ENCODE assay signal across 13 cellular contexts in the genomic region with DNA sequence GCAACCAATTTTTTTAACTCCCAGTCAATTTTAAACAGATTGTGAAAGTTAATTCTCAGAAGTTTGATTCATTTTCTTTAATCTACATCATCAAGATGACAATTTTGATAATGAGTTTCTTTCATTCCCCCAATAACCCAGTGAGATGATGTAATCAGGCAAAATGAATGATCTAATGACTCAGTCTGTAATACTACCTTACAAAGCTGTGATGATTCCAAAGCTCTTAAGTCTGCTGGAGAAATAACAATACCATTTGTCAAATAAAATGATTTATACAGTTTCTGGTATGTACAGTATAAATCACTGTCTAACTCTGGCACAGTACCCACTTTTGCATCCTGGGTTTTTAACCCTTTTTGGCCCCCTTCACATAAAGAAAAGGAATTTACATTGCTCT. TPM values are rescaled to one million over a fixed set of nuclear protein-coding genes. Genes with fewer than 3 reads are reported as not detected.
A peak's percentile ranks its signal among the peaks of the same experiment; 100 is the strongest.
DNase-seq lines count a peak whose midpoint lies in the region; ATAC-seq and TF ChIP-seq lines count a peak whose summit lies in the region.
"Had no signal": no experiment of that assay in that cellular context is flagged by ENCODE, and none has a peak within 500 bp of the region (broad histone marks: within the 10 kb centered on the region; RNA-seq: fewer than 3 reads in every experiment).

No MANE protein-coding gene starts in this region.

- peaks cover 3% of the 10 kb centered on the region for H3K9me3 Mint-ChIP-seq in activated naive CD4-positive, alpha-beta T cell treated with anti-CD3 and anti-CD28 coated beads for 36 hours
- peaks cover 3% of the 10 kb centered on the region for H3K9me3 Mint-ChIP-seq in activated naive CD4-positive, alpha-beta T cell treated with anti-CD3 and anti-CD28 coated beads, Interleukin-2, amount 10 ng/mL, durations not matched to agents 7 days and 5 days
- peaks cover 9% of the 10 kb centered on the region for H3K9me3 Mint-ChIP-seq in type B pancreatic cell
- peaks cover 2 to 6% (median 4%) of the 10 kb centered on the region in 3 donors for H3K9me3 Mint-ChIP-seq in T-cell
- H3K9me3 Mint-ChIP-seq: dendritic cell treated with granulocyte-macrophage colony-stimulating factor and Interleukin-4, amounts not matched to agents 40 ng/mL and 50 ng/mL, for 4 days had no signal

- CTCF ChIA-PET in activated naive CD4-positive, alpha-beta T cell treated with anti-CD3 and anti-CD28 coated beads for 36 hours (lab: Charles Lee): interaction anchor here (0.5 to 2.1 kb wide), 3 partner anchors 9 to 93 kb away, joined by 4 to 8 read pairs (median 6); no protein-coding TSS in a partner anchor
- CTCF ChIA-PET in activated naive CD4-positive, alpha-beta T cell treated with anti-CD3 and anti-CD28 coated beads, Interleukin-2, amount 10 ng/mL, durations not matched to agents 7 days and 5 days (lab: Charles Lee): no interaction called here
- CTCF ChIA-PET in PC-3 (lab: Charles Lee) (no interaction called here), T-cell (lab: Charles Lee) (no interaction called here)

- no peak overlapping the region for H3K9ac ChIP-seq in PC-3 (ENCODE audit: low read length)

- H3K27me3 Mint-ChIP-seq in activated naive CD4-positive, alpha-beta T cell treated with anti-CD3 and anti-CD28 coated beads for 36 hours (ENCODE audit: low read depth): no peaks in the 10 kb centered on the region
- H3K27me3 Mint-ChIP-seq in activated naive CD4-positive, alpha-beta T cell treated with anti-CD3 and anti-CD28 coated beads, Interleukin-2, amount 10 ng/mL, durations not matched to agents 7 days and 5 days: peaks cover 25% of the 10 kb centered on the region
- peaks cover 7% of the 10 kb centered on the region for H3K27me3 Mint-ChIP-seq in type B pancreatic cell
- H3K27me3 Mint-ChIP-seq in T-cell: peaks cover 0 to 6% of the 10 kb centered on the region in 2 donors

- DNase-seq in activated naive CD4-positive, alpha-beta T cell treated with anti-CD3 and anti-CD28 coated beads for 36 hours: no peak
- no peak for DNase-seq in activated naive CD4-positive, alpha-beta T cell treated with anti-CD3 and anti-CD28 coated beads, Interleukin-2, amount 10 ng/mL, durations not matched to agents 7 days and 5 days
- DNase-seq in PC-3 (peak; percentile 87), epithelial cell of esophagus (ENCODE audit: low read depth) (peak; percentile 87), type B pancreatic cell (ENCODE audit: extremely low spot score, unreplicated experiment) (no peak), SK-N-DZ (ENCODE audit: low spot score) (no peak), T-cell (no peak)
- DNase-seq: activated CD8-positive, alpha-beta memory T cell treated with anti-CD3 and anti-CD28 coated beads, Interleukin-2, amount 50 U/mL, for 48 hours; NCI-H1694 treated with DMSO at 0.1 percent for 48 hours; ovary had no signal

- H3K27ac Mint-ChIP-seq in activated naive CD4-positive, alpha-beta T cell treated with anti-CD3 and anti-CD28 coated beads for 36 hours: peak overlapping the region; percentile 43
- H3K27ac Mint-ChIP-seq in activated naive CD4-positive, alpha-beta T cell treated with anti-CD3 and anti-CD28 coated beads, Interleukin-2, amount 10 ng/mL, durations not matched to agents 7 days and 5 days: no peak overlapping the region
- H3K27ac Mint-ChIP-seq in type B pancreatic cell (peak overlapping the region; percentile 85), T-cell (peak overlapping the region in 1 of 2 donors; percentile 34)
- H3K27ac Mint-ChIP-seq: dendritic cell treated with granulocyte-macrophage colony-stimulating factor and Interleukin-4, amounts not matched to agents 40 ng/mL and 50 ng/mL, for 4 days; T-helper 1 cell treated with Interleukin-12 subunit alpha and Interleukin-12 subunit beta and Interleukin-4 antibody, amounts not matched to agents 30 μg/mL and 1 μg/mL, for 36 hours had no signal

- H3K4me3 ChIP-seq in PC-3 (ENCODE audit: low read length) (no peak overlapping the region), epithelial cell of esophagus (ENCODE audit: low read length) (no peak overlapping the region)
- H3K4me3 ChIP-seq: ovary had no signal

- H3K4me1 ChIP-seq in PC-3 (ENCODE audit: insufficient read depth, low read length): peaks cover 28% of the 10 kb centered on the region

- peaks cover 6% of the 10 kb centered on the region for H3K79me2 ChIP-seq in PC-3 (ENCODE audit: low read length)

- BruUV-seq in PC-3 (replicated peaks; lab: Mats Ljungman, UMichigan): no TSS peak

- no peaks in the 10 kb centered on the region for H3K9me3 ChIP-seq in PC-3 (ENCODE audit: low read length)
- H3K9me3 ChIP-seq: ovary had no signal

- no peak overlapping the region for H3K4me3 Mint-ChIP-seq in activated naive CD4-positive, alpha-beta T cell treated with anti-CD3 and anti-CD28 coated beads for 36 hours
- H3K4me3 Mint-ChIP-seq in activated naive CD4-positive, alpha-beta T cell treated with anti-CD3 and anti-CD28 coated beads, Interleukin-2, amount 10 ng/mL, durations not matched to agents 7 days and 5 days: no peak overlapping the region
- H3K4me3 Mint-ChIP-seq in type B pancreatic cell: peak overlapping the region; percentile 51
- no peak overlapping the region for H3K4me3 Mint-ChIP-seq in T-cell
- H3K4me3 Mint-ChIP-seq: dendritic cell treated with granulocyte-macrophage colony-stimulating factor and Interleukin-4, amounts not matched to agents 40 ng/mL and 50 ng/mL, for 4 days; T-helper 1 cell treated with Interleukin-12 subunit alpha and Interleukin-12 subunit beta and Interleukin-4 antibody, amounts not matched to agents 30 μg/mL and 1 μg/mL, for 36 hours had no signal

- H2AFZ ChIP-seq in PC-3 (ENCODE audit: low read length): no peak overlapping the region

- peak overlapping the region; percentile 38 for H3K27ac ChIP-seq in PC-3 (ENCODE audit: low read length)
- H3K27ac ChIP-seq: ovary had no signal

- TF ChIP-seq CTCF in PC-3 (conservative IDR thresholded peaks at IDR 0.05; ENCODE audit: low read depth, low read length) (no peak), epithelial cell of esophagus (IDR thresholded peaks at IDR 0.05; ENCODE audit: insufficient read depth, low read depth, low read length, missing control alignments) (no peak), type B pancreatic cell (conservative IDR thresholded peaks at IDR 0.05) (no peak)

- ATAC-seq in PC-3 (peak; percentile 18), GM18870 (IDR thresholded peaks at IDR 0.05; ENCODE audit: unreplicated experiment) (no peak), T-cell (replicated peaks in 1 of 4) (no peak)

- no peaks in the 10 kb centered on the region for H3K36me3 ChIP-seq in PC-3 (ENCODE audit: low read depth, low read length)
- H3K36me3 ChIP-seq: ovary had no signal

- H3K9me2 ChIP-seq in PC-3 (replicated peaks; ENCODE audit: low read length): no peaks in the 10 kb centered on the region

- H3K27me3 ChIP-seq in PC-3 (ENCODE audit: low read length): no peaks in the 10 kb centered on the region
- H3K27me3 ChIP-seq: ovary had no signal

- peak overlapping the region; percentile 17; the same call in 1 of the 2 replicates for H3K4me2 ChIP-seq in PC-3 (ENCODE audit: low read length)

- H3K36me3 Mint-ChIP-seq in activated naive CD4-positive, alpha-beta T cell treated with anti-CD3 and anti-CD28 coated beads for 36 hours (ENCODE audit: low read depth): no peaks in the 10 kb centered on the region
- no peaks in the 10 kb centered on the region for H3K36me3 Mint-ChIP-seq in activated naive CD4-positive, alpha-beta T cell treated with anti-CD3 and anti-CD28 coated beads, Interleukin-2, amount 10 ng/mL, durations not matched to agents 7 days and 5 days
- peaks cover 1% of the 10 kb centered on the region for H3K36me3 Mint-ChIP-seq in type B pancreatic cell
- H3K36me3 Mint-ChIP-seq in T-cell: peaks cover 2% of the 10 kb centered on the region

- intact Hi-C loops in activated naive CD4-positive, alpha-beta T cell treated with anti-CD3 and anti-CD28 coated beads for 36 hours (cut with micrococcal nuclease): loop anchor here (2.0 kb wide), 1 partner anchor 66 kb away; no protein-coding TSS in a partner anchor
- intact Hi-C loops in PC-3 (cut with micrococcal nuclease): loop anchor here (2.0 to 5.0 kb wide), 2 partner anchors 34 to 218 kb away; no protein-coding TSS in a partner anchor

- H3F3A ChIP-seq in PC-3 (ENCODE audit: low read length, unreplicated experiment): no peaks in the 10 kb centered on the region

- peaks cover 24% of the 10 kb centered on the region for H3K4me1 Mint-ChIP-seq in activated naive CD4-positive, alpha-beta T cell treated with anti-CD3 and anti-CD28 coated beads for 36 hours (ENCODE audit: low read depth)
- peaks cover 21% of the 10 kb centered on the region for H3K4me1 Mint-ChIP-seq in activated naive CD4-positive, alpha-beta T cell treated with anti-CD3 and anti-CD28 coated beads, Interleukin-2, amount 10 ng/mL, durations not matched to agents 7 days and 5 days
- H3K4me1 Mint-ChIP-seq in type B pancreatic cell (ENCODE audit: unreplicated experiment): peaks cover 18% of the 10 kb centered on the region
- peaks cover 12 to 26% (median 18%) of the 10 kb centered on the region in 3 donors for H3K4me1 Mint-ChIP-seq in T-cell

- H4K20me1 ChIP-seq in PC-3 (ENCODE audit: low read length): no peaks in the 10 kb centered on the region

- POLR2A ChIA-PET in PC-3 (lab: Charles Lee; ENCODE audit: unreplicated experiment) (no interaction called here), T-cell (lab: Charles Lee) (no interaction called here)

RNA-seq across cellular contexts. Expression of a gene that starts 4.4 kb away (rescaled TPM):
- total RNA-seq in activated naive CD4-positive, alpha-beta T cell treated with anti-CD3 and anti-CD28 coated beads for 36 hours: 10 to 100 TPM; 41.5 to 43.9 TPM
- total RNA-seq in PC-3 (2014; rRNA removed): 25.3 and 29.5 TPM in 2 replicates
- 14.9 and 16.5 TPM in 2 replicates for total RNA-seq in type B pancreatic cell (ENCODE audit: low replicate concordance)
- 54.8 and 63.0 TPM in 2 replicates for polyA plus RNA-seq in SK-N-DZ (2014; cell fraction: cytosol; rRNA removed)
- polyA plus RNA-seq in SK-N-DZ (2014; cell fraction: nucleus; rRNA removed): 24.4 and 37.7 TPM in 2 replicates
- 10 to 100 TPM in 3 of 5 donors, 1 to 10 TPM in 2; 5.8 to 17.9 (median 11.1) TPM for total RNA-seq in T-cell

RNA-seq across cellular contexts. Expression of a gene that starts 26.1 kb away (rescaled TPM):
- not detected for total RNA-seq in activated naive CD4-positive, alpha-beta T cell treated with anti-CD3 and anti-CD28 coated beads for 36 hours
- not detected in 2 replicates for total RNA-seq in PC-3 (2014; rRNA removed)
- not detected in 2 replicates for total RNA-seq in type B pancreatic cell (ENCODE audit: low replicate concordance)
- not detected in 2 replicates for polyA plus RNA-seq in SK-N-DZ (2014; cell fraction: cytosol; rRNA removed)
- 0.09 TPM in 1 of 2 replicates, not detected in the other for polyA plus RNA-seq in SK-N-DZ (2014; cell fraction: nucleus; rRNA removed)
- total RNA-seq in T-cell: not detected
- polyA plus RNA-seq: ovary had no signal

RNA-seq across cellular contexts. Expression of a gene that starts 36.2 kb away (rescaled TPM):
- total RNA-seq in activated naive CD4-positive, alpha-beta T cell treated with anti-CD3 and anti-CD28 coated beads for 36 hours: not detected
- total RNA-seq in PC-3 (2014; rRNA removed): not detected in 2 replicates
- not detected in 2 replicates for total RNA-seq in type B pancreatic cell (ENCODE audit: low replicate concordance)
- not detected in 2 replicates for polyA plus RNA-seq in SK-N-DZ (2014; cell fraction: cytosol; rRNA removed)
- not detected in 2 replicates for polyA plus RNA-seq in SK-N-DZ (2014; cell fraction: nucleus; rRNA removed)
- total RNA-seq in T-cell: not detected
- total RNA-seq: ovary had no signal
- polyA plus RNA-seq: ovary had no signal

RNA-seq across cellular contexts. Expression of a gene that starts 57.6 kb away (rescaled TPM):
- total RNA-seq in activated naive CD4-positive, alpha-beta T cell treated with anti-CD3 and anti-CD28 coated beads for 36 hours: 10 to 100 TPM; 13.4 to 13.6 TPM
- total RNA-seq in PC-3 (2014; rRNA removed) (32.0 and 42.1 TPM in 2 replicates), type B pancreatic cell (ENCODE audit: low replicate concordance) (26.1 and 45.5 TPM in 2 replicates), T-cell (10 to 100 TPM; 19.9 to 30.5 (median 29.4) TPM)
- 25.6 and 25.8 TPM in 2 replicates for polyA plus RNA-seq in SK-N-DZ (2014; cell fraction: cytosol; rRNA removed)
- polyA plus RNA-seq in SK-N-DZ (2014; cell fraction: nucleus; rRNA removed): 10.7 and 12.5 TPM in 2 replicates

Comparison
In these comparisons a context has a peak if more than half of its experiments do, and no peak if none do; other contexts are left out.
1. DNase-seq: peak in PC-3 (single experiment) and epithelial cell of esophagus (single experiment); none in activated naive CD4-positive, alpha-beta T cell treated with anti-CD3 and anti-CD28 coated beads for 36 hours (single experiment), activated naive CD4-positive, alpha-beta T cell treated with anti-CD3 and anti-CD28 coated beads, Interleukin-2, amount 10 ng/mL, durations not matched to agents 7 days and 5 days (single experiment), type B pancreatic cell (single experiment), SK-N-DZ (single experiment) and T-cell (0 of 34).